1 cellular context compared by ENCODE assay signal in the genomic region with DNA sequence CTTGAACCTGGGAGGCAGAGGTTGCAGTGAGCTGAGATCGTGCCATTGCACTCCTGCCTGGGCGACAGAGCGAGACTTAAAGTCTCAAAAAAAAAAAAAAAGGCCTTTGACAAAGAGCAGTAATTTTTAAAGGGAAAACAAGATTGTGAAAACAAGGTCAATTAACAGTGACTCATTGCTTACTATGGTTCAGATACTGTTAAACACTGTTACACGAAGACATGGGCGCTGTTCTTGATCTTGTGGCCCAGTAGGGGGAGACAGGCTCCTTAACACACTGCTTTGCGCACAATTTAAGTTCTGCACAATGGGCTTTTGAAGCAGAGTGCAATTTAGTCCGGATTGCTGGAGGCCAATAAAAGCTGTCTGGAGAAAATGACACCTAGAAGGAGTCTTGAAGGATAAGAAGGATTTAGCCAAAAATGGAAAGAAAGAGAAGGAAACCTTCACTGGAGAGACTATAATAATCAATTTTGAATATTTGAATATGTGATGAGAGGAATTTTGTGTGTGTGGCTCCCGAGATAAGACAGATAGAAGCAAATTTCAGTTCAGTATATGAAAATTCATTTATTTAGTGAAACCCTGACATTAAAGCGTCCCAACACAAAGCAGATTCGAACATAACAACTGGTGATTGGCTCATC.
TF ChIP-seq lines count a peak whose summit lies in the region.

No MANE protein-coding gene starts in this region.

TF ChIP-seq in K562, 482 proteins besides CTCF, POLR2A, EP300 and RAD21 (continued from another document):
- TF ChIP-seq, protein P1, sequence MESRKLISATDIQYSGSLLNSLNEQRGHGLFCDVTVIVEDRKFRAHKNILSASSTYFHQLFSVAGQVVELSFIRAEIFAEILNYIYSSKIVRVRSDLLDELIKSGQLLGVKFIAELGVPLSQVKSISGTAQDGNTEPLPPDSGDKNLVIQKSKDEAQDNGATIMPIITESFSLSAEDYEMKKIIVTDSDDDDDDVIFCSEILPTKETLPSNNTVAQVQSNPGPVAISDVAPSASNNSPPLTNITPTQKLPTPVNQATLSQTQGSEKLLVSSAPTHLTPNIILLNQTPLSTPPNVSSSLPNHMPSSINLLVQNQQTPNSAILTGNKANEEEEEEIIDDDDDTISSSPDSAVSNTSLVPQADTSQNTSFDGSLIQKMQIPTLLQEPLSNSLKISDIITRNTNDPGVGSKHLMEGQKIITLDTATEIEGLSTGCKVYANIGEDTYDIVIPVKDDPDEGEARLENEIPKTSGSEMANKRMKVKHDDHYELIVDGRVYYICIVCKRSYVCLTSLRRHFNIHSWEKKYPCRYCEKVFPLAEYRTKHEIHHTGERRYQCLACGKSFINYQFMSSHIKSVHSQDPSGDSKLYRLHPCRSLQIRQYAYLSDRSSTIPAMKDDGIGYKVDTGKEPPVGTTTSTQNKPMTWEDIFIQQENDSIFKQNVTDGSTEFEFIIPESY (CRISPR knock-in tag; IDR thresholded peaks at IDR 0.05) = peak; percentile 46; the same call in 1 of the 2 replicates
- TF ChIP-seq SP2 (IDR thresholded peaks at IDR 0.05; ENCODE audit: extremely low read depth, low read depth, low read length, poor library complexity, severe bottlenecking) (no peak), OTX1 (CRISPR knock-in tag; IDR thresholded peaks at IDR 0.05) (no peak), RFX7 (CRISPR knock-in tag; IDR thresholded peaks at IDR 0.05) (no peak), THRAP3 (IDR thresholded peaks at IDR 0.05; ENCODE audit: borderline replicate concordance) (no peak), IRF2 (CRISPR knock-in tag; IDR thresholded peaks at IDR 0.05) (no peak), ZC3H4 (CRISPR knock-in tag; IDR thresholded peaks at IDR 0.05; ENCODE audit: borderline replicate concordance) (no peak), POLR2AphosphoS5 (IDR thresholded peaks at IDR 0.05; ENCODE audit: control insufficient read depth, insufficient read depth, low read depth, low read length) (0 out of 2 replicates have a peak, but pooled peaks have one; percentile 21), SRSF3 (IDR thresholded peaks at IDR 0.05; ENCODE audit: insufficient read depth, low read length) (no peak), ETV1 (tag; conservative IDR thresholded peaks at IDR 0.05; ENCODE audit: low read depth) (no peak), NR2C1 (IDR thresholded peaks at IDR 0.05) (no peak), NR2C1 (tag; IDR thresholded peaks at IDR 0.05) (no peak), STAT5B (CRISPR knock-in tag; IDR thresholded peaks at IDR 0.05) (no peak), XRCC3 (IDR thresholded peaks at IDR 0.05) (no peak), SMAD2 (IDR thresholded peaks at IDR 0.05; ENCODE audit: low read depth, low read length) (no peak), RBM15 (IDR thresholded peaks at IDR 0.05; ENCODE audit: insufficient read depth, low read length) (no peak), BACH1 (tag; IDR thresholded peaks at IDR 0.05) (no peak), COPS2 (conservative IDR thresholded peaks at IDR 0.05) (no peak), NFATC3 (IDR thresholded peaks at IDR 0.05) (no peak), POLR3A (IDR thresholded peaks at IDR 0.05; ENCODE audit: borderline replicate concordance, extremely low read depth, insufficient read depth, insufficient read length) (no peak), TEAD4 (IDR thresholded peaks at IDR 0.05; ENCODE audit: low read length) (peak; percentile 26; the same call in 1 of the 2 replicates), TEAD4 (CRISPR knock-in tag; IDR thresholded peaks at IDR 0.05; ENCODE audit: borderline replicate concordance) (no peak)
- TF ChIP-seq, protein P2, sequence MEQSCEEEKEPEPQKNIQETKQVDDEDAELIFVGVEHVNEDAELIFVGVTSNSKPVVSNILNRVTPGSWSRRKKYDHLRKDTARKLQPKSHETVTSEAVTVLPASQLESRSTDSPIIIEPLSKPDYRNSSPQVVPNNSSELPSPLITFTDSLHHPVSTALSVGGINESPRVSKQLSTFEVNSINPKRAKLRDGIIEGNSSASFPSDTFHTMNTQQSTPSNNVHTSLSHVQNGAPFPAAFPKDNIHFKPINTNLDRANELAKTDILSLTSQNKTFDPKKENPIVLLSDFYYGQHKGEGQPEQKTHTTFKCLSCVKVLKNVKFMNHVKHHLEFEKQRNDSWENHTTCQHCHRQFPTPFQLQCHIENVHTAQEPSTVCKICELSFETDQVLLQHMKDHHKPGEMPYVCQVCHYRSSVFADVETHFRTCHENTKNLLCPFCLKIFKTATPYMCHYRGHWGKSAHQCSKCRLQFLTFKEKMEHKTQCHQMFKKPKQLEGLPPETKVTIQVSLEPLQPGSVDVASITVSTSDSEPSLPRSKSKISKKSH (CRISPR knock-in tag; IDR thresholded peaks at IDR 0.05) = no peak
- TF ChIP-seq, protein P3, sequence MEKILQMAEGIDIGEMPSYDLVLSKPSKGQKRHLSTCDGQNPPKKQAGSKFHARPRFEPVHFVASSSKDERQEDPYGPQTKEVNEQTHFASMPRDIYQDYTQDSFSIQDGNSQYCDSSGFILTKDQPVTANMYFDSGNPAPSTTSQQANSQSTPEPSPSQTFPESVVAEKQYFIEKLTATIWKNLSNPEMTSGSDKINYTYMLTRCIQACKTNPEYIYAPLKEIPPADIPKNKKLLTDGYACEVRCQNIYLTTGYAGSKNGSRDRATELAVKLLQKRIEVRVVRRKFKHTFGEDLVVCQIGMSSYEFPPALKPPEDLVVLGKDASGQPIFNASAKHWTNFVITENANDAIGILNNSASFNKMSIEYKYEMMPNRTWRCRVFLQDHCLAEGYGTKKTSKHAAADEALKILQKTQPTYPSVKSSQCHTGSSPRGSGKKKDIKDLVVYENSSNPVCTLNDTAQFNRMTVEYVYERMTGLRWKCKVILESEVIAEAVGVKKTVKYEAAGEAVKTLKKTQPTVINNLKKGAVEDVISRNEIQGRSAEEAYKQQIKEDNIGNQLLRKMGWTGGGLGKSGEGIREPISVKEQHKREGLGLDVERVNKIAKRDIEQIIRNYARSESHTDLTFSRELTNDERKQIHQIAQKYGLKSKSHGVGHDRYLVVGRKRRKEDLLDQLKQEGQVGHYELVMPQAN (IDR thresholded peaks at IDR 0.05; ENCODE audit: borderline replicate concordance) = peak; percentile 14; the same call in 1 of the 2 replicates
